7 cellular contexts compared by ENCODE assay signal in genomic region chr5:171595801-171596231, GRCh38.
A peak's percentile ranks its signal among the peaks of the same experiment; 100 is the strongest.
DNase-seq lines count a peak whose midpoint lies in the region; ATAC-seq and TF ChIP-seq lines count a peak whose summit lies in the region.

No MANE protein-coding gene starts in this region.

- no peak overlapping the region for H3K4me2 ChIP-seq in mammary epithelial cell (ENCODE audit: insufficient read depth, low read depth, low read length)

- in situ Hi-C loops in mammary epithelial cell (cut with MboI; ENCODE audit: low sequenced_read_pairs in 2 of 2): no loop called here

- H3K79me2 ChIP-seq in mammary epithelial cell (ENCODE audit: insufficient read depth, low read length): no peaks in the 10 kb centered on the region

- 22% methylated on average over 3 of the region's 3 CpGs for WGBS in mammary epithelial cell (ENCODE audit: low coverage, missing lambda C conversion rate)

- ATAC-seq in GM19023 (IDR thresholded peaks at IDR 0.05; ENCODE audit: unreplicated experiment) (peak; percentile 89), HG03354 (IDR thresholded peaks at IDR 0.05; ENCODE audit: poor library complexity, severe bottlenecking, unreplicated experiment) (peak; percentile 82), HG03045 (IDR thresholded peaks at IDR 0.05; ENCODE audit: unreplicated experiment) (no peak)

- peaks cover 16% of the 10 kb centered on the region for H3K4me1 ChIP-seq in mammary epithelial cell (ENCODE audit: insufficient read depth, low read length)

- DNase-seq in mammary epithelial cell (peak; percentile 53), skeletal muscle cell (ENCODE audit: low read depth) (peak; percentile 56), OCI-M1 (lab: John Stamatoyannopoulos, UW) (no peak), medulla oblongata (ENCODE audit: extremely low spot score) (no peak)

- intact Hi-C loops in mammary epithelial cell (cut with micrococcal nuclease): no loop called here

- H3K36me3 ChIP-seq in mammary epithelial cell (ENCODE audit: insufficient read depth, low read length): no peaks in the 10 kb centered on the region

- no peaks in the 10 kb centered on the region for H4K20me1 ChIP-seq in mammary epithelial cell (ENCODE audit: insufficient read depth, low read length)

- H3K9ac ChIP-seq in mammary epithelial cell (ENCODE audit: insufficient read depth, low read length): no peak overlapping the region

- CTCF ChIA-PET in mammary epithelial cell (lab: Charles Lee; ENCODE audit: low non-redundant PET): no interaction called here

- TF ChIP-seq CTCF in mammary epithelial cell (conservative IDR thresholded peaks at IDR 0.05 in 1 of 2, IDR thresholded peaks at IDR 0.05 in 1 of 2; ENCODE audit: extremely low read depth in 1 of 2, insufficient read depth in 1 of 2, low read depth in 1 of 2, low read length in 2 of 2): no peak

- BruUV-seq in mammary epithelial cell (replicated peaks; lab: Mats Ljungman, UMichigan): no TSS peak

- H3K9me3 ChIP-seq in mammary epithelial cell (replicated peaks; ENCODE audit: insufficient read depth, low read length): no peaks in the 10 kb centered on the region

- H3K4me3 ChIP-seq in mammary epithelial cell (replicated peaks in 1 of 3; ENCODE audit: insufficient read depth in 1 of 3, low read depth in 2 of 3, low read length in 3 of 3): no peak overlapping the region
- H3K4me3 ChIP-seq in skeletal muscle cell (ENCODE audit: low read depth, low read length): no peak overlapping the region

- dilution Hi-C loops in mammary epithelial cell (cut with HindIII; ENCODE audit: low sequenced_read_pairs): no loop called here

- H3K27ac ChIP-seq in mammary epithelial cell (ENCODE audit: insufficient read depth, low read depth, low read length): no peak overlapping the region

- no peaks in the 10 kb centered on the region for H3K27me3 ChIP-seq in mammary epithelial cell (ENCODE audit: insufficient read depth, low read length)

- H2AFZ ChIP-seq in mammary epithelial cell (ENCODE audit: low read depth, low read length): no peak overlapping the region

Comparison
In these comparisons a context has a peak if more than half of its experiments do, and no peak if none do; other contexts are left out.
1. DNase-seq: peak in mammary epithelial cell (single experiment) and skeletal muscle cell (single experiment); none in OCI-M1 (single experiment) and medulla oblongata (single experiment).